ENCODE assay signal across 17 cellular contexts in genomic region chr11:125890447-125891100, GRCh38. TPM values are rescaled to one million over a fixed set of nuclear protein-coding genes. Genes with fewer than 3 reads are reported as not detected.
DNase-seq lines count a peak whose midpoint lies in the region; ATAC-seq and TF ChIP-seq lines count a peak whose summit lies in the region.
"Had no signal": no experiment of that assay in that cellular context is flagged by ENCODE, and none has a peak within 500 bp of the region (broad histone marks: within the 10 kb centered on the region; RNA-seq: fewer than 3 reads in every experiment).

No MANE protein-coding gene starts in this region.

- no peak for DNase-seq in MCF 10A (ENCODE audit: unreplicated experiment)
- DNase-seq in mammary epithelial cell, result no peak
- peak; percentile 45 for DNase-seq in PC-3
- peak; percentile 49 for DNase-seq in erythroblast (lab: John Stamatoyannopoulos, UW)
- no peak for DNase-seq in anterior cingulate cortex (lab: John Stamatoyannopoulos, UW)
- no peak for DNase-seq in activated gamma-delta T cell (lab: John Stamatoyannopoulos, UW)
- DNase-seq: activated gamma-delta T cell treated with Interleukin-2 at 50 U/mL for 16 hours; DMS79; NCI-H1092; NCI-H2171 treated with DMSO at 0.1 percent for 48 hours; stimulated activated CD4-positive, alpha-beta T cell treated with anti-CD3 and anti-CD28 coated beads, Interleukin-4, amount 100 ng/mL, for 4 hours; trophoblast cell had no signal

- in situ Hi-C loops in mammary epithelial cell (cut with MboI; ENCODE audit: low sequenced_read_pairs in 2 of 2), result no loop called here

- WGBS in mammary epithelial cell (ENCODE audit: low coverage, missing lambda C conversion rate), result 73% methylated on average over 3 of the region's 3 CpGs

- H3K9me2 ChIP-seq in PC-3 (replicated peaks; ENCODE audit: low read length), result no peaks in the 10 kb centered on the region

- BruUV-seq in MCF 10A (replicated peaks; lab: Mats Ljungman, UMichigan), result TSS peak; percentile 2
- no TSS peak for BruUV-seq in mammary epithelial cell (replicated peaks; lab: Mats Ljungman, UMichigan)
- TSS peak; percentile 5 for BruUV-seq in PC-3 (replicated peaks; lab: Mats Ljungman, UMichigan)

- H3K27me3 Mint-ChIP-seq in MCF 10A (ENCODE audit: insufficient read depth, unreplicated experiment), result no peaks in the 10 kb centered on the region

- peak overlapping the region; percentile 8 for H3K27ac Mint-ChIP-seq in MCF 10A (ENCODE audit: low read depth, unreplicated experiment)

- H3K36me3 ChIP-seq in mammary epithelial cell (ENCODE audit: insufficient read depth, low read length) (peaks cover 15% of the 10 kb centered on the region), PC-3 (ENCODE audit: low read depth, low read length) (peaks cover 31% of the 10 kb centered on the region), skeletal muscle satellite cell (ENCODE audit: insufficient read depth, low read length) (peaks cover 24% of the 10 kb centered on the region)

- H3K27ac ChIP-seq in mammary epithelial cell (ENCODE audit: insufficient read depth, low read depth, low read length) (no peak overlapping the region), PC-3 (ENCODE audit: low read length) (peak overlapping the region; percentile 81)

- peaks cover 19% of the 10 kb centered on the region for H3K36me3 Mint-ChIP-seq in MCF 10A (ENCODE audit: insufficient read depth, unreplicated experiment)

- TF ChIP-seq CTCF in MCF 10A (IDR thresholded peaks at IDR 0.05; ENCODE audit: unreplicated experiment) (no peak), mammary epithelial cell (conservative IDR thresholded peaks at IDR 0.05 in 1 of 2, IDR thresholded peaks at IDR 0.05 in 1 of 2; ENCODE audit: extremely low read depth in 1 of 2, insufficient read depth in 1 of 2, low read depth in 1 of 2, low read length in 2 of 2) (no peak), PC-3 (conservative IDR thresholded peaks at IDR 0.05; ENCODE audit: low read depth, low read length) (no peak)

- no peak for ATAC-seq in PC-3
- ATAC-seq in HG03378 (IDR thresholded peaks at IDR 0.05; ENCODE audit: unreplicated experiment), result no peak
- ATAC-seq: Right ventricle myocardium inferior, sciatic nerve had no signal

- H3K4me1 ChIP-seq in mammary epithelial cell (ENCODE audit: insufficient read depth, low read length) (peaks cover 16% of the 10 kb centered on the region), PC-3 (ENCODE audit: insufficient read depth, low read length) (peaks cover 64% of the 10 kb centered on the region), skeletal muscle satellite cell (ENCODE audit: control insufficient read depth, insufficient read depth, low read length) (peaks cover 35% of the 10 kb centered on the region)

- H3K4me3 Mint-ChIP-seq in MCF 10A (ENCODE audit: unreplicated experiment), result no peak overlapping the region

- CTCF ChIA-PET in MCF 10A (lab: Yijun Ruan, JAX), result interaction anchor here (0.6 to 0.9 kb wide), 2 partner anchors 747 to 936 kb away, joined by 3 read pairs; partner anchors contain the start of gene CCDC15
- CTCF ChIA-PET in mammary epithelial cell (lab: Charles Lee; ENCODE audit: low non-redundant PET), result no interaction called here
- CTCF ChIA-PET in PC-3 (lab: Charles Lee), result interaction anchor here (0.6 kb wide), 1 partner anchor 15 kb away, joined by 3 read pairs; no protein-coding TSS in a partner anchor

- POLR2A ChIA-PET in MCF 10A (lab: Yijun Ruan, JAX) (interaction anchor here (0.6 to 1.8 kb wide), 2 partner anchors 12 to 679 kb away, joined by 5 to 10 read pairs; partner anchors contain the start of gene PUS3), PC-3 (lab: Charles Lee; ENCODE audit: unreplicated experiment) (interaction anchor here (0.6 kb wide), 1 partner anchor 1267 kb away, joined by 3 read pairs; no protein-coding TSS in a partner anchor)

- no peak overlapping the region for H2AFZ ChIP-seq in mammary epithelial cell (ENCODE audit: low read depth, low read length)
- H2AFZ ChIP-seq in PC-3 (ENCODE audit: low read length), result no peak overlapping the region

- dilution Hi-C loops in mammary epithelial cell (cut with HindIII; ENCODE audit: low sequenced_read_pairs), result no loop called here

- intact Hi-C loops in MCF 10A (cut with micrococcal nuclease) (no loop called here), mammary epithelial cell (cut with micrococcal nuclease) (no loop called here), PC-3 (cut with micrococcal nuclease) (loop anchor here (5.0 kb wide), 1 partner anchor 298 kb away; the partner anchor contains the start of gene STT3A)

- H3K9me3 ChIP-seq in mammary epithelial cell (replicated peaks; ENCODE audit: insufficient read depth, low read length) (no peaks in the 10 kb centered on the region), PC-3 (ENCODE audit: low read length) (no peaks in the 10 kb centered on the region), skeletal muscle satellite cell (replicated peaks; ENCODE audit: low read length) (no peaks in the 10 kb centered on the region)

- no peak overlapping the region for H3K9ac ChIP-seq in mammary epithelial cell (ENCODE audit: insufficient read depth, low read length)
- H3K9ac ChIP-seq in PC-3 (ENCODE audit: low read length), result peak overlapping the region; percentile 15
- no peak overlapping the region for H3K9ac ChIP-seq in skeletal muscle satellite cell (ENCODE audit: low read depth, low read length)

- no peak overlapping the region for H3K4me2 ChIP-seq in mammary epithelial cell (ENCODE audit: insufficient read depth, low read depth, low read length)
- H3K4me2 ChIP-seq in PC-3 (ENCODE audit: low read length), result peak overlapping the region; percentile 86
- peak overlapping the region; percentile 5 for H3K4me2 ChIP-seq in skeletal muscle satellite cell (ENCODE audit: low read length)

- no peaks in the 10 kb centered on the region for H4K20me1 ChIP-seq in mammary epithelial cell (ENCODE audit: insufficient read depth, low read length)
- peaks cover 42% of the 10 kb centered on the region for H4K20me1 ChIP-seq in PC-3 (ENCODE audit: low read length)

- H3K27me3 ChIP-seq in mammary epithelial cell (ENCODE audit: insufficient read depth, low read length) (no peaks in the 10 kb centered on the region), PC-3 (ENCODE audit: low read length) (no peaks in the 10 kb centered on the region), skeletal muscle satellite cell (ENCODE audit: control insufficient read depth, insufficient read depth, low read length) (no peaks in the 10 kb centered on the region)

- peaks cover 30% of the 10 kb centered on the region for H3F3A ChIP-seq in PC-3 (ENCODE audit: low read length, unreplicated experiment)

- H3K79me2 ChIP-seq in mammary epithelial cell (ENCODE audit: insufficient read depth, low read length) (peaks cover 71% of the 10 kb centered on the region), PC-3 (ENCODE audit: low read length) (peaks cover 82% of the 10 kb centered on the region)

- H3K4me3 ChIP-seq in mammary epithelial cell (replicated peaks in 1 of 3; ENCODE audit: insufficient read depth in 1 of 3, low read depth in 2 of 3, low read length in 3 of 3) (no peak overlapping the region), PC-3 (ENCODE audit: low read length) (peak overlapping the region; percentile 83), skeletal muscle satellite cell (ENCODE audit: low read length) (no peak overlapping the region)
- H3K4me3 ChIP-seq: lung had no signal

- no peaks in the 10 kb centered on the region for H3K9me3 Mint-ChIP-seq in MCF 10A (ENCODE audit: unreplicated experiment)

- TF ChIP-seq POLR2A in erythroblast (IDR thresholded peaks at IDR 0.05; ENCODE audit: low read length), result no peak

- peaks cover 19% of the 10 kb centered on the region for H3K4me1 Mint-ChIP-seq in MCF 10A (ENCODE audit: insufficient read depth, unreplicated experiment)

RNA-seq across cellular contexts. Expression of gene HYLS1, which starts 3.1 kb away (rescaled TPM):
- total RNA-seq in MCF 10A (2022), result 7.9 and 10.2 TPM in 2 replicates
- total RNA-seq in mammary epithelial cell, result 1 to 10 TPM; 2.5 to 8.8 TPM
- polyA plus RNA-seq in mammary epithelial cell, result 6.5 TPM
- polyA minus RNA-seq in mammary epithelial cell, result 6.0 TPM
- total RNA-seq in PC-3 (2014; rRNA removed), result 16.4 and 23.5 TPM in 2 replicates
- total RNA-seq in skeletal muscle satellite cell (2012; rRNA removed), result 6.6 and 6.8 TPM in 2 replicates

RNA-seq across cellular contexts. Expression of gene PUS3, which starts 12.4 kb away (rescaled TPM):
- 12.7 and 16.5 TPM in 2 replicates for total RNA-seq in MCF 10A (2022)
- total RNA-seq in mammary epithelial cell, result 10 to 100 TPM; 10.7 to 12.0 TPM
- polyA plus RNA-seq in mammary epithelial cell, result 10.5 TPM
- 3.5 TPM for polyA minus RNA-seq in mammary epithelial cell
- total RNA-seq in PC-3 (2014; rRNA removed), result 10.3 and 26.2 TPM in 2 replicates
- total RNA-seq in skeletal muscle satellite cell (2012; rRNA removed), result 12.9 and 19.7 TPM in 2 replicates

RNA-seq across cellular contexts. Expression of gene DDX25, which starts 13.7 kb away (rescaled TPM):
- not detected in 2 replicates for total RNA-seq in MCF 10A (2022)
- total RNA-seq in mammary epithelial cell, result not detected
- polyA plus RNA-seq in mammary epithelial cell, result 0.05 TPM
- not detected for polyA minus RNA-seq in mammary epithelial cell
- not detected in 2 replicates for total RNA-seq in PC-3 (2014; rRNA removed)
- not detected in 2 replicates for total RNA-seq in skeletal muscle satellite cell (2012; rRNA removed)
- total RNA-seq: Right ventricle myocardium inferior had no signal

RNA-seq across cellular contexts. Expression of gene VSIG10L2, which starts 55.3 kb away (rescaled TPM):
- total RNA-seq in MCF 10A (2022) (not detected in 2 replicates), mammary epithelial cell (not detected), PC-3 (2014; rRNA removed) (not detected in 2 replicates)
- not detected for polyA plus RNA-seq in mammary epithelial cell
- not detected for polyA minus RNA-seq in mammary epithelial cell
- not detected in 2 replicates for total RNA-seq in skeletal muscle satellite cell (2012; rRNA removed)
- total RNA-seq: sciatic nerve had no signal

RNA-seq across cellular contexts. Expression of gene PATE4, which starts 57.5 kb away (rescaled TPM):
- total RNA-seq in MCF 10A (2022), result not detected in 2 replicates
- not detected for total RNA-seq in mammary epithelial cell
- polyA plus RNA-seq in mammary epithelial cell, result not detected
- not detected for polyA minus RNA-seq in mammary epithelial cell
- not detected in 2 replicates for total RNA-seq in PC-3 (2014; rRNA removed)
- total RNA-seq in skeletal muscle satellite cell (2012; rRNA removed), result not detected in 2 replicates
- total RNA-seq: lung, Right ventricle myocardium inferior, sciatic nerve had no signal
- polyA plus RNA-seq: lung had no signal

Comparison
In these comparisons a context has a peak if more than half of its experiments do, and no peak if none do; other contexts are left out.
1. DNase-seq: peak in PC-3 (single experiment) and erythroblast (2 of 2); none in MCF 10A (single experiment), mammary epithelial cell (single experiment), anterior cingulate cortex (0 of 58) and activated gamma-delta T cell (single experiment).